ENCODE assay signal across 8 cellular contexts in the genomic region with DNA sequence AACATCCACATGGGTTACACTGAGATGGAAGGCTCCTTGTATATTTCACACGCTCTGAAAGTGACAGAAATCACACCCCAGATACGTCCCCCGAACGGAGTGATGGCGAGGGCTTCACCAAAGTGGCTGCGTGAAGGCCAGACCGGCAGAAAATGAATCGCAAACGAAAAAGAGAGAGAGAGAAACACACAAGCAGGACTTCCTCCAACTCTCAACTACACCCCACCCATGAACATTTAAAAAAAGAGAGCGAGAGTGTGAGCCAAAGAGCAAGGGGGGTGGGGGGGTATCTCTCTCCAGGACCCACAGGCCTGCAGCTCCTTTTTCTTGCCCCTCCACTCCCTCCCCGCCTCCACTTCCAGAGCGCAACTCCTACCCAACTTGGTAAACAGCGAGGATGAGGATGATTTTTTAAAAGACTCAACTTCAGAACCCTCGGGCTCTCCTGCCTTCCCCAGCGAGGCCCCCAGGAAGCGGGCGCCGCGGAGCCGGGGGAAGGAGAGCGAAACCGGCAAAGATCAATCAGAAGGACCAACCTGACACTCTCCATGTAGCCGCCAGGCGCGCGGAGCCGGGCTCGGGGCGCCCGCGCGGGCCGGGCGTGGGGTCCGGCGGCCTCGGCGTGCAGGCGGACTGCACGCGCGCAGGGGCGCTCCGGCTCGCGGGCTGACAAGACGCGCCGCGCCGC.
DNase-seq lines count a peak whose midpoint lies in the region; ATAC-seq and TF ChIP-seq lines count a peak whose summit lies in the region.

No MANE protein-coding gene starts in this region.

- peak in 4 of 7 experiments; percentile 5 to 44 (median 37) for TF ChIP-seq CTCF in body of pancreas (IDR thresholded peaks at IDR 0.05)

- H3K27me3 ChIP-seq in body of pancreas (no peaks in the 10 kb centered on the region), skeletal muscle tissue (ENCODE audit: control insufficient read depth in 3 of 3, insufficient read depth in 3 of 3, low read length in 3 of 3) (no peaks in the 10 kb centered on the region)

- peak overlapping the region; percentile 79 to 91 (median 80) for H3K9ac ChIP-seq in skeletal muscle tissue (ENCODE audit: low read depth in 1 of 3, low read length in 3 of 3)

- peak; percentile 45 for DNase-seq in NK-92 treated with Interleukin-12 subunit alpha and Interleukin-12 subunit beta, amount 100 ng/mL, for 24 hours (lab: John Stamatoyannopoulos, UW)
- DNase-seq in NK-92 (lab: John Stamatoyannopoulos, UW; ENCODE audit: unreplicated experiment), result no peak
- DNase-seq in T-helper 9 cell, result peak; percentile 54
- peak in 3 of 4 donors; percentile 51 to 56 (median 56) for DNase-seq in body of pancreas
- peak; percentile 61 for DNase-seq in iPS-NIHi11 (ENCODE audit: low spot score)
- DNase-seq in NCI-H526 treated with DMSO at 0.1 percent for 48 hours (lab: John Stamatoyannopoulos, UW), result no peak

- TF ChIP-seq POLR2A in body of pancreas (IDR thresholded peaks at IDR 0.05), result peak in 2 of 3 donors; percentile 37 to 45

- peaks cover 62% of the 10 kb centered on the region for H3K4me1 ChIP-seq in body of pancreas
- H3K4me1 ChIP-seq in skeletal muscle tissue (ENCODE audit: control insufficient read depth in 3 of 3, insufficient read depth in 3 of 3, low read length in 3 of 3), result peaks cover 13 to 38% (median 35%) of the 10 kb centered on the region in 3 donors

- intact Hi-C loops in body of pancreas (cut with DNase I), result no loop called here

- ATAC-seq in HG03571 (IDR thresholded peaks at IDR 0.05; ENCODE audit: unreplicated experiment) (peak; percentile 39), body of pancreas (peak; percentile 65)

- H3K27ac ChIP-seq in body of pancreas (peak overlapping the region; percentile 90 to 99 (median 96)), skeletal muscle tissue (ENCODE audit: low read depth, low read length) (peak overlapping the region; percentile 85)

- H3K4me3 ChIP-seq in body of pancreas (peak overlapping the region; percentile 51 to 77), skeletal muscle tissue (ENCODE audit: low read length in 3 of 3) (peak overlapping the region; percentile 72 to 93 (median 80))

- H3K9me3 ChIP-seq in body of pancreas (no peaks in the 10 kb centered on the region), skeletal muscle tissue (ENCODE audit: control insufficient read depth in 3 of 3, low read length in 3 of 3) (no peaks in the 10 kb centered on the region)

- WGBS in body of pancreas, 2 donors, result 0% methylated on average over 31 to 51 of the region's 51 CpGs

- H3K36me3 ChIP-seq in body of pancreas (replicated peaks in 1 of 2; ENCODE audit: insufficient read depth in 1 of 2, low read depth in 2 of 2) (no peaks in the 10 kb centered on the region), skeletal muscle tissue (ENCODE audit: control insufficient read depth in 3 of 3, insufficient read depth in 3 of 3, low read length in 3 of 3) (no peaks in the 10 kb centered on the region)

Comparison
In these comparisons a context has a peak if more than half of its experiments do, and no peak if none do; other contexts are left out.
1. DNase-seq: peak in NK-92 treated with Interleukin-12 subunit alpha and Interleukin-12 subunit beta, amount 100 ng/mL, for 24 hours (single experiment), T-helper 9 cell (single experiment), body of pancreas (3 of 4) and iPS-NIHi11 (single experiment); none in NK-92 (single experiment) and NCI-H526 treated with DMSO at 0.1 percent for 48 hours (single experiment).